In genomic region chr6:87518453-87518852, GRCh38 we compare ENCODE assay signal across 34 cellular contexts.
"Had no signal": no experiment of that assay in that cellular context is flagged by ENCODE, and none has a peak within 500 bp of the region (broad histone marks: within the 10 kb centered on the region; RNA-seq: fewer than 3 reads in every experiment).

No MANE protein-coding gene starts in this region.

- H3K4me3 ChIP-seq: adrenal gland, body of pancreas, breast epithelium had no signal

- H3K27ac Mint-ChIP-seq: activated B cell treated with CpG ODN at 0.5 μM for 24 hours; activated CD4-positive, alpha-beta memory T cell treated with anti-CD3 and anti-CD28 coated beads for 36 hours; activated CD4-positive, alpha-beta T cell treated with anti-CD3 and anti-CD28 coated beads, Interleukin-2, amount 10 ng/mL, durations not matched to agents 24 days and 14 days; activated CD8-positive, alpha-beta T cell treated with anti-CD3 and anti-CD28 coated beads for 36 hours; activated naive CD4-positive, alpha-beta T cell treated with anti-CD3 and anti-CD28 coated beads for 36 hours; activated naive CD8-positive, alpha-beta T cell treated with anti-CD3 and anti-CD28 coated beads for 36 hours; activated T-helper 1 cell treated with anti-CD3 and anti-CD28 coated beads, Interleukin-12 subunit alpha, Interleukin-12 subunit beta, Interleukin-2, Interleukin-4 antibody, amounts not matched to agents 30 ng/mL and 10 ng/mL and 1 ng/mL, durations not matched to agents 14 hours and 24 hours and 36 hours; T-helper 1 cell treated with Interleukin-12 subunit alpha and Interleukin-12 subunit beta and Interleukin-4 antibody, amounts not matched to agents 30 μg/mL and 1 μg/mL, for 36 hours; T-helper 2 cell treated with Interferon-gamma antibody and Interleukin-4, amounts not matched to agents 5 μg/mL and 100 μg/mL, for 36 hours had no signal

- H3K36me3 ChIP-seq: breast epithelium had no signal

- H3K4me1 ChIP-seq: body of pancreas, breast epithelium had no signal

- H3K27ac ChIP-seq: adrenal gland, body of pancreas, brain microvascular endothelial cell, breast epithelium, VCaP had no signal

- H3K27me3 Mint-ChIP-seq: activated B cell treated with CpG ODN at 0.5 μM for 24 hours; activated CD4-positive, alpha-beta memory T cell treated with anti-CD3 and anti-CD28 coated beads for 36 hours; activated CD4-positive, alpha-beta T cell treated with anti-CD3 and anti-CD28 coated beads, Interleukin-2, amount 10 ng/mL, durations not matched to agents 24 days and 14 days; activated CD8-positive, alpha-beta T cell treated with anti-CD3 and anti-CD28 coated beads for 36 hours; activated naive CD8-positive, alpha-beta T cell treated with anti-CD3 and anti-CD28 coated beads for 36 hours; activated T-helper 17 cell treated with anti-CD3 and anti-CD28 coated beads, Interleukin-2, amount 50 U/mL, for 72 hours had no signal

- H3K9me3 ChIP-seq: adrenal gland, body of pancreas, breast epithelium had no signal

- H3K9me3 Mint-ChIP-seq: activated B cell treated with CpG ODN at 0.5 μM for 24 hours; activated CD4-positive, alpha-beta memory T cell treated with anti-CD3 and anti-CD28 coated beads for 36 hours; activated CD4-positive, alpha-beta T cell treated with anti-CD3 and anti-CD28 coated beads, Interleukin-2, amount 10 ng/mL, durations not matched to agents 24 days and 14 days; activated CD8-positive, alpha-beta T cell treated with anti-CD3 and anti-CD28 coated beads for 36 hours; activated naive CD4-positive, alpha-beta T cell treated with anti-CD3 and anti-CD28 coated beads for 36 hours; activated naive CD4-positive, alpha-beta T cell treated with anti-CD3 and anti-CD28 coated beads, Interleukin-2, amount 50 U/mL, for 72 hours; activated naive CD8-positive, alpha-beta T cell treated with anti-CD3 and anti-CD28 coated beads for 36 hours; activated T-helper 1 cell treated with anti-CD3 and anti-CD28 coated beads, Interleukin-12 subunit alpha, Interleukin-12 subunit beta, Interleukin-2, Interleukin-4 antibody, amounts not matched to agents 30 ng/mL and 10 ng/mL and 1 ng/mL, durations not matched to agents 14 hours and 24 hours and 36 hours; activated T-helper 17 cell treated with anti-CD3 and anti-CD28 coated beads, Interleukin-2, amount 50 U/mL, for 72 hours; T-helper 1 cell treated with Interleukin-12 subunit alpha and Interleukin-12 subunit beta and Interleukin-4 antibody, amounts not matched to agents 30 μg/mL and 1 μg/mL, for 36 hours; T-helper 2 cell treated with Interferon-gamma antibody and Interleukin-4, amounts not matched to agents 5 μg/mL and 100 μg/mL, for 36 hours had no signal

- H3K4me3 Mint-ChIP-seq: activated B cell treated with CpG ODN at 0.5 μM for 24 hours; activated CD4-positive, alpha-beta memory T cell treated with anti-CD3 and anti-CD28 coated beads for 36 hours; activated CD4-positive, alpha-beta T cell treated with anti-CD3 and anti-CD28 coated beads, Interleukin-2, amount 10 ng/mL, durations not matched to agents 24 days and 14 days; activated CD8-positive, alpha-beta T cell treated with anti-CD3 and anti-CD28 coated beads for 36 hours; activated naive CD4-positive, alpha-beta T cell treated with anti-CD3 and anti-CD28 coated beads for 36 hours; activated naive CD8-positive, alpha-beta T cell treated with anti-CD3 and anti-CD28 coated beads for 36 hours; activated T-helper 1 cell treated with anti-CD3 and anti-CD28 coated beads, Interleukin-12 subunit alpha, Interleukin-12 subunit beta, Interleukin-2, Interleukin-4 antibody, amounts not matched to agents 30 ng/mL and 10 ng/mL and 1 ng/mL, durations not matched to agents 14 hours and 24 hours and 36 hours; activated T-helper 17 cell treated with anti-CD3 and anti-CD28 coated beads, Interleukin-2, amount 50 U/mL, for 72 hours; T-helper 1 cell treated with Interleukin-12 subunit alpha and Interleukin-12 subunit beta and Interleukin-4 antibody, amounts not matched to agents 30 μg/mL and 1 μg/mL, for 36 hours; T-helper 2 cell treated with Interferon-gamma antibody and Interleukin-4, amounts not matched to agents 5 μg/mL and 100 μg/mL, for 36 hours had no signal

- ATAC-seq: activated CD8-positive, alpha-beta T cell treated with anti-CD3 and anti-CD28 coated beads for 36 hours; activated naive CD4-positive, alpha-beta T cell treated with anti-CD3 and anti-CD28 coated beads, Interleukin-2, amount 50 U/mL, for 72 hours; activated T-helper 17 cell treated with anti-CD3 and anti-CD28 coated beads, Interleukin-2, amount 50 U/mL, for 72 hours; body of pancreas had no signal

- DNase-seq: activated B cell treated with CpG ODN at 0.5 μM for 24 hours; activated CD4-positive, alpha-beta memory T cell treated with anti-CD3 and anti-CD28 coated beads for 36 hours; activated CD4-positive, alpha-beta T cell treated with anti-CD3 and anti-CD28 coated beads for 4 hours; activated CD4-positive, alpha-beta T cell treated with anti-CD3 and anti-CD28 coated beads, Interleukin-2, amount 10 ng/mL, durations not matched to agents 24 days and 14 days; activated CD4-positive, alpha-beta T cell treated with anti-CD3 and anti-CD28 coated beads, Interleukin-2, amount 50 U/mL, for 1 hour; activated CD4-positive, alpha-beta T cell treated with anti-CD3 and anti-CD28 coated beads, Interleukin-2, amount 50 U/mL, for 4 hours; activated CD4-positive, CD25-positive, alpha-beta regulatory T cell treated with anti-CD3 and anti-CD28 coated beads, Interleukin-2, amount 50 U/mL, for 72 hours; activated CD8-positive, alpha-beta memory T cell treated with anti-CD3 and anti-CD28 coated beads, Interleukin-2, amount 50 U/mL, for 4 hours; activated CD8-positive, alpha-beta T cell treated with anti-CD3 and anti-CD28 coated beads for 36 hours; activated effector memory CD4-positive, alpha-beta T cell treated with anti-CD3 and anti-CD28 coated beads, Interleukin-2, amount 50 U/mL, for 16 hours; activated gamma-delta T cell treated with Interleukin-2 at 50 U/mL for 16 hours; activated naive CD4-positive, alpha-beta T cell; activated naive CD4-positive, alpha-beta T cell treated with anti-CD3 and anti-CD28 coated beads for 36 hours; activated naive CD4-positive, alpha-beta T cell treated with anti-CD3 and anti-CD28 coated beads, Interleukin-2, amount 50 U/mL, for 16 hours; activated naive CD8-positive, alpha-beta T cell treated with anti-CD3 and anti-CD28 coated beads for 36 hours; activated T-cell treated with anti-CD3 and anti-CD28 coated beads for 4 hours; activated T-cell treated with anti-CD3 and anti-CD28 coated beads, Interleukin-2, amount 50 U/mL, for 1 hour; activated T-cell treated with anti-CD3 and anti-CD28 coated beads, Interleukin-2, amount 50 U/mL, for 48 hours; adrenal gland; amniotic stem cell; aorta; body of pancreas; brain microvascular endothelial cell; central memory CD4-positive, alpha-beta T cell; T-helper 1 cell; T-helper 2 cell; T-helper 9 cell had no signal

- H3K27me3 ChIP-seq: adrenal gland, body of pancreas, brain microvascular endothelial cell, breast epithelium had no signal
